1 cellular context compared by ENCODE assay signal in genomic region chr4:140082399-140082758, GRCh38.
TF ChIP-seq lines count a peak whose summit lies in the region.

No MANE protein-coding gene starts in this region.

TF ChIP-seq in GM23338, 12 proteins besides CTCF, POLR2A, EP300 and RAD21:
- TF ChIP-seq CREB1 (CRISPR knock-in tag; IDR thresholded peaks at IDR 0.05; ENCODE audit: low read depth): no peak
- TF ChIP-seq NANOG (IDR thresholded peaks at IDR 0.05; ENCODE audit: borderline replicate concordance): no peak
- no peak for TF ChIP-seq ZNF331 (CRISPR knock-in tag; IDR thresholded peaks at IDR 0.05; ENCODE audit: low read depth)
- TF ChIP-seq ETS1 (IDR thresholded peaks at IDR 0.05): no peak
- TF ChIP-seq EZH2 (IDR thresholded peaks at IDR 0.05; ENCODE audit: low read depth, unreplicated experiment): no peak
- TF ChIP-seq ZNF114 (CRISPR knock-in tag; IDR thresholded peaks at IDR 0.05): no peak
- no peak for TF ChIP-seq ZNF462 (CRISPR knock-in tag; IDR thresholded peaks at IDR 0.05)
- TF ChIP-seq REST (IDR thresholded peaks at IDR 0.05; ENCODE audit: unreplicated experiment): no peak
- TF ChIP-seq EZH2phosphoT487 (IDR thresholded peaks at IDR 0.05; ENCODE audit: unreplicated experiment): no peak
- TF ChIP-seq JUNB (IDR thresholded peaks at IDR 0.05; ENCODE audit: unreplicated experiment): no peak
- TF ChIP-seq POLR2AphosphoS5 (IDR thresholded peaks at IDR 0.05; ENCODE audit: low read depth): no peak
- no peak for TF ChIP-seq STAT1 (IDR thresholded peaks at IDR 0.05; ENCODE audit: unreplicated experiment)
TF ChIP-seq in GM23338: peak in this region for 0.
